ENCODE assay signal across 17 cellular contexts in the genomic region with DNA sequence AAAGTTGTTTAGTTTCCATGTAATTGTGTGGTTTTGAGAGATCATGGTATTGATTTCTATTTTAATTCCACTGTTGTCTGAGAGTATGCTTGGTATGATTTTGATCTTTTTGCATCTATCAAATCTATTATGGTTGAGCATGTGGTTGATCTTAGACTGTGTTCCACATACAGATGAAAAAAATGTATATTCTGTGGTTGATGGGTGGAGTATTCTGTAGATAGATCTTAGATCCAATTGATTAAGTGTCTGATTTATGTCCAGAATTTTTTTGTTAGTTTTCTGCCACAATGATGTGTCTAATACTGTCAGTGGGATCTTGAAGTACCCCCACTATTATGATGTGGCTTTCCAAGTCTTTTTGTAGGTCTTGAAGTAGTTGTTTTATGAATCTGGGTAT.
"Had no signal": no experiment of that assay in that cellular context is flagged by ENCODE, and none has a peak within 500 bp of the region (broad histone marks: within the 10 kb centered on the region; RNA-seq: fewer than 3 reads in every experiment).

No MANE protein-coding gene starts in this region.

- ATAC-seq: activated CD8-positive, alpha-beta memory T cell treated with anti-CD3 and anti-CD28 coated beads, Interleukin-2, amount 10 ng/mL, durations not matched to agents 7 days and 5 days; gastroesophageal sphincter; left cardiac atrium; lower lobe of right lung; right cardiac atrium had no signal

- H3K4me3 Mint-ChIP-seq: activated CD8-positive, alpha-beta memory T cell treated with anti-CD3 and anti-CD28 coated beads, Interleukin-2, amount 10 ng/mL, durations not matched to agents 7 days and 5 days; activated T-cell treated with anti-CD3 and anti-CD28 coated beads, Interleukin-2, amount 50 U/mL, for 24 hours; endodermal cell had no signal

- H3K27me3 Mint-ChIP-seq: activated CD8-positive, alpha-beta memory T cell treated with anti-CD3 and anti-CD28 coated beads, Interleukin-2, amount 10 ng/mL, durations not matched to agents 7 days and 5 days; activated T-cell treated with anti-CD3 and anti-CD28 coated beads, Interleukin-2, amount 50 U/mL, for 24 hours; progenitor cell of endocrine pancreas had no signal

- H3K27ac Mint-ChIP-seq: activated CD8-positive, alpha-beta memory T cell treated with anti-CD3 and anti-CD28 coated beads, Interleukin-2, amount 10 ng/mL, durations not matched to agents 7 days and 5 days; endodermal cell; progenitor cell of endocrine pancreas had no signal

- DNase-seq: activated CD4-positive, alpha-beta T cell treated with anti-CD3 and anti-CD28 coated beads for 48 hours; activated CD8-positive, alpha-beta memory T cell treated with anti-CD3 and anti-CD28 coated beads, Interleukin-2, amount 10 ng/mL, durations not matched to agents 7 days and 5 days; activated gamma-delta T cell; activated T-cell treated with anti-CD3 and anti-CD28 coated beads, Interleukin-2, amount 50 U/mL, for 24 hours; aorta; dermis blood vessel endothelial cell; endodermal cell; left cardiac atrium; lower lobe of right lung; stomach; SW 1271; testis; upper lobe of left lung; WERI-Rb-1 had no signal
